In genomic region chr18:2414235-2414634, GRCh38 we compare ENCODE assay signal across 36 cellular contexts.
DNase-seq lines count a peak whose midpoint lies in the region; ATAC-seq, FAIRE-seq and TF ChIP-seq lines count a peak whose summit lies in the region.
"Had no signal": no experiment of that assay in that cellular context is flagged by ENCODE, and none has a peak within 500 bp of the region (broad histone marks: within the 10 kb centered on the region; RNA-seq: fewer than 3 reads in every experiment).

No MANE protein-coding gene starts in this region.

- H4K91ac ChIP-seq in IMR-90 (ENCODE audit: insufficient read depth, low read depth, low read length): no peak overlapping the region

- H3K4ac ChIP-seq in IMR-90 (ENCODE audit: low read depth, low read length): no peak overlapping the region

- no peak for ATAC-seq in HepG2
- no peak for ATAC-seq in right lobe of liver
- ATAC-seq in A549: no peak
- no peak for ATAC-seq in IMR-90 (ENCODE audit: low read depth)
- ATAC-seq in K562: no peak
- ATAC-seq in activated CD4-positive, alpha-beta T cell treated with anti-CD3 and anti-CD28 coated beads for 36 hours: no peak
- ATAC-seq: CD8-positive, alpha-beta T cell had no signal

- TF ChIP-seq CTCF in HepG2 (CRISPR knock-in tag; IDR thresholded peaks at IDR 0.05) (no peak), right lobe of liver (IDR thresholded peaks at IDR 0.05) (no peak), A549 (IDR thresholded peaks at IDR 0.05) (no peak), IMR-90 (conservative IDR thresholded peaks at IDR 0.05; ENCODE audit: low read depth, low read length) (no peak), K562 (IDR thresholded peaks at IDR 0.05 in 2 of 3, conservative IDR thresholded peaks at IDR 0.05 in 1 of 3; ENCODE audit: insufficient read depth in 2 of 3, low read depth in 1 of 3, low read length in 3 of 3) (no peak)

- H3K36me3 ChIP-seq in HepG2 (replicated peaks in 1 of 2; ENCODE audit: control insufficient read depth in 1 of 2, insufficient read depth in 2 of 2, low read length in 2 of 2) (no peaks in the 10 kb centered on the region), right lobe of liver (no peaks in the 10 kb centered on the region), IMR-90 (ENCODE audit: control insufficient read depth, insufficient read depth, low read length) (no peaks in the 10 kb centered on the region), K562 (ENCODE audit: control insufficient read depth, insufficient read depth, low read length) (no peaks in the 10 kb centered on the region)
- H3K36me3 ChIP-seq: BE2C; BLaER1; BLaER1 treated with 17β-estradiol and CSF1 and Interleukin-3, amounts not matched to agents 10 nM and 100 nM had no signal

- H3K79me2 ChIP-seq in HepG2 (ENCODE audit: insufficient read depth, low read length) (no peaks in the 10 kb centered on the region), K562 (ENCODE audit: control insufficient read depth, insufficient read depth, low read length) (no peaks in the 10 kb centered on the region)

- H3K36me3 Mint-ChIP-seq in activated CD4-positive, alpha-beta T cell treated with anti-CD3 and anti-CD28 coated beads for 36 hours (ENCODE audit: low read depth): no peaks in the 10 kb centered on the region
- H3K36me3 Mint-ChIP-seq: CD14-positive monocyte; CD4-positive, alpha-beta memory T cell; CD4-positive, CD25-positive, alpha-beta regulatory T cell; CD8-positive, alpha-beta memory T cell; CD8-positive, alpha-beta T cell had no signal

- no peak overlapping the region for H3K4me3 Mint-ChIP-seq in activated CD4-positive, alpha-beta T cell treated with anti-CD3 and anti-CD28 coated beads for 36 hours
- H3K4me3 Mint-ChIP-seq: B cell; CD14-positive monocyte; CD4-positive, alpha-beta memory T cell; CD4-positive, alpha-beta T cell; CD4-positive, CD25-positive, alpha-beta regulatory T cell; CD8-positive, alpha-beta memory T cell; CD8-positive, alpha-beta T cell had no signal

- H4K8ac ChIP-seq in IMR-90 (ENCODE audit: low read depth in 2 of 2, low read length in 2 of 2): no peak overlapping the region

- TF ChIP-seq RAD21 in HepG2 (CRISPR knock-in tag; IDR thresholded peaks at IDR 0.05) (no peak), A549 (conservative IDR thresholded peaks at IDR 0.05 in 1 of 2, IDR thresholded peaks at IDR 0.05 in 1 of 2) (no peak), IMR-90 (IDR thresholded peaks at IDR 0.05; ENCODE audit: low read length) (no peak), K562 (CRISPR knock-in tag; conservative IDR thresholded peaks at IDR 0.05 in 1 of 2, IDR thresholded peaks at IDR 0.05 in 1 of 2) (no peak)

- H3K23ac ChIP-seq in IMR-90 (ENCODE audit: low read depth, low read length): no peak overlapping the region

- no peaks in the 10 kb centered on the region for H3K4me1 Mint-ChIP-seq in activated CD4-positive, alpha-beta T cell treated with anti-CD3 and anti-CD28 coated beads for 36 hours
- H3K4me1 Mint-ChIP-seq: B cell; CD14-positive monocyte; CD4-positive, alpha-beta memory T cell; CD4-positive, CD25-positive, alpha-beta regulatory T cell; CD8-positive, alpha-beta memory T cell had no signal

- H3K56ac ChIP-seq in IMR-90 (ENCODE audit: extremely low read depth, insufficient read depth, low read length): no peak overlapping the region

- H2AFZ ChIP-seq in HepG2 (ENCODE audit: low read length) (no peak overlapping the region), IMR-90 (replicated peaks; ENCODE audit: low read length, poor library complexity) (no peak overlapping the region), K562 (ENCODE audit: low read depth, low read length) (no peak overlapping the region)

- no peak overlapping the region for H3K4me3 ChIP-seq in HepG2 (replicated peaks in 1 of 3; ENCODE audit: insufficient read depth in 1 of 3, low read depth in 2 of 3, low read length in 3 of 3)
- H3K4me3 ChIP-seq in right lobe of liver: no peak overlapping the region
- no peak overlapping the region for H3K4me3 ChIP-seq in A549
- H3K4me3 ChIP-seq in IMR-90 (ENCODE audit: insufficient read depth, low read depth, low read length): no peak overlapping the region
- H3K4me3 ChIP-seq in K562: no peak overlapping the region
- H3K4me3 ChIP-seq: BLaER1; BLaER1 treated with 17β-estradiol and CSF1 and Interleukin-3, amounts not matched to agents 10 nM and 100 nM had no signal

- H3K27ac ChIP-seq in HepG2 (ENCODE audit: extremely low read length, insufficient read depth, low read length) (no peak overlapping the region), right lobe of liver (no peak overlapping the region), A549 (no peak overlapping the region), IMR-90 (ENCODE audit: insufficient read depth, low read length) (no peak overlapping the region), K562 (ENCODE audit: extremely low read depth, low read depth, low read length) (no peak overlapping the region)
- H3K27ac ChIP-seq: 22Rv1; BLaER1; BLaER1 treated with 17β-estradiol and CSF1 and Interleukin-3, amounts not matched to agents 10 nM and 100 nM; C4-2B had no signal

- CTCF ChIA-PET in HepG2 (lab: Yijun Ruan, JAX; ENCODE audit: low intra/inter-chr PET ratio, low total read pairs): no interaction called here
- CTCF ChIA-PET in A549 (lab: Yijun Ruan, JAX): no interaction called here
- CTCF ChIA-PET in IMR-90 (lab: Yijun Ruan, JAX): no interaction called here
- CTCF ChIA-PET in K562 (lab: Yijun Ruan, JAX; ENCODE audit: low intra/inter-chr PET ratio): no interaction called here
- CTCF ChIA-PET in activated CD4-positive, alpha-beta T cell treated with anti-CD3 and anti-CD28 coated beads for 36 hours (lab: Charles Lee): interaction anchor here (1.5 kb wide), 1 partner anchor 11 kb away, joined by 4 read pairs; no protein-coding TSS in a partner anchor

- H2AK9ac ChIP-seq in IMR-90 (replicated peaks; ENCODE audit: low read depth, low read length, poor library complexity): no peak overlapping the region

- H3K9me3 ChIP-seq in HepG2 (ENCODE audit: low read length): no peaks in the 10 kb centered on the region
- H3K9me3 ChIP-seq in right lobe of liver: no peaks in the 10 kb centered on the region
- H3K9me3 ChIP-seq in A549: no peaks in the 10 kb centered on the region
- no peaks in the 10 kb centered on the region for H3K9me3 ChIP-seq in IMR-90 (ENCODE audit: control insufficient read depth, insufficient read depth, low read length)
- H3K9me3 ChIP-seq in K562 (replicated peaks; ENCODE audit: control insufficient read depth, insufficient read depth, low read depth, low read length): no peaks in the 10 kb centered on the region
- H3K9me3 ChIP-seq: BE2C, Caco-2 had no signal

- H3K14ac ChIP-seq in IMR-90 (replicated peaks; ENCODE audit: low read depth, low read length): no peak overlapping the region

- H4K20me1 ChIP-seq in HepG2 (ENCODE audit: insufficient read depth, low read length) (no peaks in the 10 kb centered on the region), IMR-90 (ENCODE audit: insufficient read depth, low read length) (no peaks in the 10 kb centered on the region), K562 (replicated peaks; ENCODE audit: control insufficient read depth, insufficient read depth, low read length) (no peaks in the 10 kb centered on the region)
- H4K20me1 ChIP-seq: BLaER1; BLaER1 treated with 17β-estradiol and CSF1 and Interleukin-3, amounts not matched to agents 10 nM and 100 nM had no signal

- BruUV-seq in HepG2 (replicated peaks; lab: Mats Ljungman, UMichigan) (no TSS peak), IMR-90 (replicated peaks; lab: Mats Ljungman, UMichigan) (no TSS peak), K562 (replicated peaks; lab: Mats Ljungman, UMichigan) (no TSS peak)

- POLR2A ChIA-PET in HepG2 (lab: Yijun Ruan, JAX): no interaction called here
- POLR2A ChIA-PET in A549 (lab: Yijun Ruan, JAX): no interaction called here
- POLR2A ChIA-PET in IMR-90 (lab: Charles Lee; ENCODE audit: unreplicated experiment): no interaction called here
- POLR2A ChIA-PET in K562 (lab: Yijun Ruan, JAX): interaction anchor here (0.8 to 1.9 kb wide), 4 partner anchors 9 to 27 kb away, joined by 3 to 9 read pairs (median 4); no protein-coding TSS in a partner anchor
- POLR2A ChIA-PET in activated CD4-positive, alpha-beta T cell treated with anti-CD3 and anti-CD28 coated beads for 36 hours (lab: Charles Lee): interaction anchor here (0.6 kb wide), 1 partner anchor 399 kb away, joined by 3 read pairs; no protein-coding TSS in a partner anchor

- dilution Hi-C loops in IMR-90 (cut with HindIII; ENCODE audit: low sequenced_read_pairs, unreplicated experiment): no loop called here

- no peak overlapping the region for H4K5ac ChIP-seq in IMR-90 (ENCODE audit: low read depth, low read length)

- H3K9me3 Mint-ChIP-seq in activated CD4-positive, alpha-beta T cell treated with anti-CD3 and anti-CD28 coated beads for 36 hours (ENCODE audit: low read depth): no peaks in the 10 kb centered on the region
- H3K9me3 Mint-ChIP-seq: CD4-positive, alpha-beta memory T cell; CD4-positive, alpha-beta T cell; CD8-positive, alpha-beta T cell had no signal

- no peak for TF ChIP-seq POLR2A in HepG2 (IDR thresholded peaks at IDR 0.05; ENCODE audit: insufficient read depth in 1 of 2, low read depth in 2 of 2, low read length in 2 of 2)
- TF ChIP-seq POLR2A in right lobe of liver (IDR thresholded peaks at IDR 0.05): no peak
- no peak for TF ChIP-seq POLR2A in A549 (IDR thresholded peaks at IDR 0.05; ENCODE audit: low read length)
- TF ChIP-seq POLR2A in IMR-90 (IDR thresholded peaks at IDR 0.05; ENCODE audit: low read depth, low read length): no peak
- no peak for TF ChIP-seq POLR2A in K562 (conservative IDR thresholded peaks at IDR 0.05)

- peaks cover 18% of the 10 kb centered on the region for H3K27me3 Mint-ChIP-seq in activated CD4-positive, alpha-beta T cell treated with anti-CD3 and anti-CD28 coated beads for 36 hours

- TF ChIP-seq EP300 in HepG2 (IDR thresholded peaks at IDR 0.05; ENCODE audit: low read depth in 2 of 2, low read length in 2 of 2) (no peak), HepG2 (CRISPR knock-in tag; IDR thresholded peaks at IDR 0.05; ENCODE audit: borderline replicate concordance) (no peak), A549 (IDR thresholded peaks at IDR 0.05) (no peak), K562 (IDR thresholded peaks at IDR 0.05; ENCODE audit: low read length) (no peak)

- no peak overlapping the region for H3K9ac ChIP-seq in HepG2 (ENCODE audit: insufficient read depth, low read depth, low read length)
- no peak overlapping the region for H3K9ac ChIP-seq in IMR-90 (ENCODE audit: low read depth, low read length)
- no peak overlapping the region for H3K9ac ChIP-seq in K562 (ENCODE audit: insufficient read depth in 1 of 2, low read depth in 2 of 2, low read length in 2 of 2)
- H3K9ac ChIP-seq: BLaER1; BLaER1 treated with 17β-estradiol and CSF1 and Interleukin-3, amounts not matched to agents 10 nM and 100 nM had no signal

- no peak overlapping the region for H3K18ac ChIP-seq in IMR-90 (ENCODE audit: low read depth, low read length)

- FAIRE-seq in HepG2 (lab: Jason Lieb, UNC) (no peak), A549 (lab: Jason Lieb, UNC) (no peak), K562 (lab: Jason Lieb, UNC) (no peak)
- FAIRE-seq: A204.1, D721Med had no signal

- in situ Hi-C loops in HepG2 (cut with HindIII; ENCODE audit: extremely low pct_ligation_motif_present, low pct_unique_long_range_greater_than_20kb): no loop called here
- in situ Hi-C loops in IMR-90 (cut with MboI; ENCODE audit: low sequenced_read_pairs): no loop called here
- in situ Hi-C loops in K562 (cut with MboI): no loop called here

- H2BK120ac ChIP-seq in IMR-90 (ENCODE audit: low read depth, low read length): no peak overlapping the region

- intact Hi-C loops in HepG2 (cut with micrococcal nuclease; ENCODE audit: unreplicated experiment): no loop called here
- intact Hi-C loops in right lobe of liver (cut with DNase I): no loop called here
- intact Hi-C loops in IMR-90 (cut with micrococcal nuclease): no loop called here
- intact Hi-C loops in K562 (cut with micrococcal nuclease): no loop called here
- intact Hi-C loops in activated CD4-positive, alpha-beta T cell treated with anti-CD3 and anti-CD28 coated beads for 36 hours (cut with DNase I, micrococcal nuclease): no loop called here

- no peak overlapping the region for H2AK5ac ChIP-seq in IMR-90 (ENCODE audit: low read depth, low read length)

- H2BK20ac ChIP-seq in IMR-90 (ENCODE audit: low read depth, low read length): no peak overlapping the region

- no peak overlapping the region for H3K27ac Mint-ChIP-seq in activated CD4-positive, alpha-beta T cell treated with anti-CD3 and anti-CD28 coated beads for 36 hours
- H3K27ac Mint-ChIP-seq: B cell; CD14-positive monocyte; CD4-positive, alpha-beta T cell; CD4-positive, CD25-positive, alpha-beta regulatory T cell; CD8-positive, alpha-beta T cell had no signal

- H2BK15ac ChIP-seq in IMR-90 (ENCODE audit: low read depth, low read length): no peak overlapping the region

- H3K9me1 ChIP-seq in IMR-90 (ENCODE audit: insufficient read depth, low read length) (no peaks in the 10 kb centered on the region; the same call in 1 of the 2 replicates), K562 (ENCODE audit: control insufficient read depth, insufficient read depth, low read length) (no peaks in the 10 kb centered on the region)

- no peaks in the 10 kb centered on the region for H3K79me1 ChIP-seq in IMR-90 (ENCODE audit: low read depth in 1 of 2, low read length in 2 of 2)

- H3K4me2 ChIP-seq in HepG2 (ENCODE audit: low read depth, low read length): no peak overlapping the region
- no peak overlapping the region for H3K4me2 ChIP-seq in A549
- no peak overlapping the region for H3K4me2 ChIP-seq in IMR-90 (ENCODE audit: low read depth, low read length)
- H3K4me2 ChIP-seq in K562 (ENCODE audit: insufficient read depth, low read length): no peak overlapping the region
- H3K4me2 ChIP-seq: BLaER1; BLaER1 treated with 17β-estradiol and CSF1 and Interleukin-3, amounts not matched to agents 10 nM and 100 nM had no signal

- H3K27me3 ChIP-seq in HepG2 (ENCODE audit: control insufficient read depth in 1 of 2, insufficient read depth in 2 of 2, low read length in 2 of 2): no peaks in the 10 kb centered on the region
- H3K27me3 ChIP-seq in right lobe of liver: no peaks in the 10 kb centered on the region
- H3K27me3 ChIP-seq in IMR-90 (ENCODE audit: control insufficient read depth, insufficient read depth, low read length): no peaks in the 10 kb centered on the region
- H3K27me3 ChIP-seq in K562 (ENCODE audit: control insufficient read depth in 2 of 2, insufficient read depth in 2 of 2, low read length in 2 of 2): no peaks in the 10 kb centered on the region
- H3K27me3 ChIP-seq: BE2C; BLaER1; BLaER1 treated with 17β-estradiol and CSF1 and Interleukin-3, amounts not matched to agents 10 nM and 100 nM had no signal

- H2BK5ac ChIP-seq in IMR-90 (ENCODE audit: low read depth, low read length, poor library complexity, severe bottlenecking): no peak overlapping the region

- H3K4me1 ChIP-seq in HepG2 (ENCODE audit: insufficient read depth, low read length) (no peaks in the 10 kb centered on the region), right lobe of liver (no peaks in the 10 kb centered on the region), A549 (peaks cover 19% of the 10 kb centered on the region; the same call in 1 of the 3 replicates), IMR-90 (ENCODE audit: control insufficient read depth, insufficient read depth, low read length) (no peaks in the 10 kb centered on the region; the same call in 1 of the 2 replicates), K562 (replicated peaks in 1 of 2; ENCODE audit: control insufficient read depth in 2 of 2, insufficient read depth in 2 of 2, low read length in 2 of 2) (no peaks in the 10 kb centered on the region)
- H3K4me1 ChIP-seq: BE2C had no signal

- DNase-seq in HepG2 (ENCODE audit: low spot score): no peak
- DNase-seq in right lobe of liver: no peak
- no peak for DNase-seq in A549 (ENCODE audit: low read depth in 1 of 2, low spot score in 1 of 2)
- DNase-seq in IMR-90: no peak
- DNase-seq in K562 (ENCODE audit: extremely low read depth in 1 of 4, low spot score in 3 of 4): no peak
- no peak for DNase-seq in activated gamma-delta T cell (lab: John Stamatoyannopoulos, UW)
- DNase-seq in NCI-H446 treated with DMSO at 0.1 percent for 48 hours (lab: John Stamatoyannopoulos, UW): no peak
- no peak for DNase-seq in activated CD4-positive, alpha-beta T cell treated with anti-CD3 and anti-CD28 coated beads for 36 hours
- DNase-seq: 8988T; ACHN; AML-193; BE2C; C1 segment of cervical spinal cord; Caco-2; Calu3; CD4-positive, alpha-beta memory T cell; CD4-positive, alpha-beta T cell; CD4-positive, CD25-positive, alpha-beta regulatory T cell; CD8-positive, alpha-beta memory T cell; CD8-positive, alpha-beta T cell; COR-L47; DMS 273 treated with DMSO at 0.1 percent for 48 hours; DMS153; DMS53; DMS79; DMS79 treated with DMSO at 0.1 percent for 48 hours; DND-41; EL had no signal

Comparison
In these comparisons a context has a peak if more than half of its experiments do, and no peak if none do; other contexts are left out.
1. POLR2A ChIA-PET loops: an anchor here in K562 (0.8 to 1.9 kb wide) and activated CD4-positive, alpha-beta T cell treated with anti-CD3 and anti-CD28 coated beads for 36 hours (0.6 kb wide); none called in HepG2, A549 and IMR-90.
2. Of the 241 proteins assayed by ChIP-seq in both HepG2 and K562: peak only in HepG2: MAFK; only in K562: MAFG; in both: MAFF; in neither: 238.